ENCODE assay signal across 1 cellular context in the genomic region with DNA sequence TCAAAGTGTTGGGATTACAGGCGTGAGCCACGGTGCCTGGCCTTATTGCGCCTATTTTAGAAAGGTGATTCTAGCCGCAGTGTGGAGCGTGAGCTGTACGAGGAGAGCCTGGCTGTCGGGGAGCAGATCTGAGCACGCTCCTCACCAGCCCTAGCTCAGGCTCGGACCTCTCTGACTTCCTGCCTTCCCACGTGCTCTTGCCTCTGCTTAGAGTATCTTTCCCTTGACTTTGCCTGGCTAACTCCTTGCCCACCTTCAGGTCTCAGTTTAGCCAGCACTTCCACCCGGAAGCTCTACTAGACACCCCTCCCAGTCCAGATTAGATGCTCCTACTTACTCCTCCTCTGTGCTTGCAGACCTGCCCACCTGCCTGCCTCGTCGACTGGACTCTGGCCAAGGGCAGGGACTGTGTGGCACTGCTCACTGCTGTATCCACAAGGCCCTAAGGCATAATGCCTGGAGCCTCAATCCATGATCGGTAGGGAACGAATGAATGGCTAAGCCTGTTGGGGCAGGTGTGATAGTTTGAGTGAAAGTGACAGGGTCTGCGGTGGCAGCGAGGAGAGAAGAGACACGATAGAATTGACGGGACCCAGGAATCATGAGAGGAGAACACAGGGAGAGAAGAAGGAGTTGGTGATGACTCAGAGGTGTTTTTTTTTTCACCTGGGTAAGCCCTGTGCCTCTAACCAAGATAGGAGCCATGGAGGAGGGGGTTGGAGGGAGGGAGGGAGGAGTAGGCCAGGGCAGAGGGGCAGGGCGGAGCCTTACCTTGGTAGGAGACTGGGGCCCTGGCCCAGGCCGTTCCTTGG.
TF ChIP-seq lines count a peak whose summit lies in the region.

No MANE protein-coding gene starts in this region.

TF ChIP-seq in H1, 55 proteins besides CTCF, POLR2A, EP300 and RAD21 (continued from another document):
- TF ChIP-seq EZH2 (IDR thresholded peaks at IDR 0.05; ENCODE audit: low read depth, low read length, severe bottlenecking): no peak
- TF ChIP-seq HDAC6 (IDR thresholded peaks at IDR 0.05; ENCODE audit: low read depth, low read length): no peak
- TF ChIP-seq EGR1 (IDR thresholded peaks at IDR 0.05; ENCODE audit: borderline replicate concordance, low read depth, low read length): no peak
- no peak for TF ChIP-seq TCF12 (IDR thresholded peaks at IDR 0.05; ENCODE audit: low read depth, low read length)
- no peak for TF ChIP-seq KDM5A (IDR thresholded peaks at IDR 0.05; ENCODE audit: low read length)
- no peak for TF ChIP-seq CBX8 (IDR thresholded peaks at IDR 0.05; ENCODE audit: borderline replicate concordance, low read depth, low read length)
- no peak for TF ChIP-seq JUN (IDR thresholded peaks at IDR 0.05; ENCODE audit: low read depth, low read length)
- no peak for TF ChIP-seq NANOG (IDR thresholded peaks at IDR 0.05; ENCODE audit: insufficient read depth, low read depth, low read length, poor library complexity, severe bottlenecking)
- no peak for TF ChIP-seq CREB1 (IDR thresholded peaks at IDR 0.05)
- TF ChIP-seq YY1 (IDR thresholded peaks at IDR 0.05; ENCODE audit: low read depth, low read length): no peak
- no peak for TF ChIP-seq TBP (IDR thresholded peaks at IDR 0.05; ENCODE audit: low read depth, low read length)
- TF ChIP-seq TAF1 (IDR thresholded peaks at IDR 0.05; ENCODE audit: low read depth, low read length): no peak
- TF ChIP-seq KDM1A (IDR thresholded peaks at IDR 0.05; ENCODE audit: borderline replicate concordance, low read length): no peak
- TF ChIP-seq, protein P1, sequence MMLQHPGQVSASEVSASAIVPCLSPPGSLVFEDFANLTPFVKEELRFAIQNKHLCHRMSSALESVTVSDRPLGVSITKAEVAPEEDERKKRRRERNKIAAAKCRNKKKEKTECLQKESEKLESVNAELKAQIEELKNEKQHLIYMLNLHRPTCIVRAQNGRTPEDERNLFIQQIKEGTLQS (IDR thresholded peaks at IDR 0.05; ENCODE audit: insufficient read depth, low read depth, low read length): no peak
- TF ChIP-seq RBBP5 (IDR thresholded peaks at IDR 0.05; ENCODE audit: borderline replicate concordance, low read depth, low read length): no peak
